In the genomic region with DNA sequence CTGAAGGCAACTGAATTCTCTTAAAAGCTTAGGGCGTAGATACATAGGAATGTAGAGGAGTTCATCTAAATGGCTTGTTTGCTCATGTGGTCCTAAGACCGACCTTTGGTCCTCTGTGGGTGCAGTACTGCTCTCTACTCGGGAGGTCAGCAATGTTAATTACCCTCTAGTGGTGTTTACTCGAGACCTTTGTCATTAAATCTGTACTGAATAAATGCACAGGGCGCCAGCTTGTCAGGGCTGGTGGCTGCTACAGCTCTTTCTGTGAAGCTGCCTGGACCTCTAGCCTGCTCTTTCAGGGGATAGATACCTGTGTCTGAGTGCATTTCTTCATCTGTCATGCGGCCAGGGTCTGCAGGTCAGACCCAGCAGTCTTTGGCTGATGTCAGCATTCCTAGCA, we compare ENCODE assay signal across 1 cellular context.
TF ChIP-seq lines count a peak whose summit lies in the region.

No MANE protein-coding gene starts in this region.

TF ChIP-seq in HepG2, 621 proteins besides CTCF, POLR2A, EP300 and RAD21 (continued from another document and continues in another):
- TF ChIP-seq U2AF1 (optimal IDR thresholded peaks at IDR 0.05; ENCODE audit: low read depth, low read length) (no peak), HNF4G (IDR thresholded peaks at IDR 0.05; ENCODE audit: borderline replicate concordance, low read depth, low read length) (peak; percentile 70), HNF4G (CRISPR knock-in tag; IDR thresholded peaks at IDR 0.05; ENCODE audit: borderline replicate concordance, low read depth) (no peak), KMT2A (CRISPR knock-in tag; IDR thresholded peaks at IDR 0.05) (no peak), POLR2G (IDR thresholded peaks at IDR 0.05; ENCODE audit: low read depth, low read length) (no peak), CBX5 (CRISPR knock-in tag; IDR thresholded peaks at IDR 0.05; ENCODE audit: borderline replicate concordance) (0 out of 2 replicates have a peak, but pooled peaks have one; percentile 40), NR2F1 (CRISPR knock-in tag; IDR thresholded peaks at IDR 0.05) (peak; percentile 69 to 90), ZNF24 (IDR thresholded peaks at IDR 0.05) (no peak), ZNF598 (CRISPR knock-in tag; IDR thresholded peaks at IDR 0.05; ENCODE audit: borderline replicate concordance) (no peak), MIXL1 (CRISPR knock-in tag; IDR thresholded peaks at IDR 0.05) (peak; percentile 65; the same call in 1 of the 2 replicates), ZNF367 (CRISPR knock-in tag; IDR thresholded peaks at IDR 0.05; ENCODE audit: borderline replicate concordance) (no peak), ZNF768 (CRISPR knock-in tag; IDR thresholded peaks at IDR 0.05) (no peak), KDM1A (CRISPR knock-in tag; IDR thresholded peaks at IDR 0.05) (peak; percentile 44; the same call in 1 of the 2 replicates), NFRKB (IDR thresholded peaks at IDR 0.05) (no peak), CHCHD3 (CRISPR knock-in tag; IDR thresholded peaks at IDR 0.05) (no peak), ZNF282 (IDR thresholded peaks at IDR 0.05; ENCODE audit: partially characterized antibody) (no peak), ATRX (CRISPR knock-in tag; IDR thresholded peaks at IDR 0.05; ENCODE audit: borderline replicate concordance) (no peak), RARA (CRISPR knock-in tag; IDR thresholded peaks at IDR 0.05) (peak; percentile 64), SOX13 (IDR thresholded peaks at IDR 0.05) (no peak), SOX13 (CRISPR knock-in tag; conservative IDR thresholded peaks at IDR 0.05 in 1 of 2, IDR thresholded peaks at IDR 0.05 in 1 of 2) (peak in 1 of 2 experiments; percentile 44; a peak in 1 of 4 replicates), KDM6A (CRISPR knock-in tag; IDR thresholded peaks at IDR 0.05; ENCODE audit: low read depth) (0 out of 2 replicates have a peak, but pooled peaks have one; percentile 26), MAFF (IDR thresholded peaks at IDR 0.05; ENCODE audit: low read depth, low read length) (0 out of 2 replicates have a peak, but pooled peaks have one; percentile 24), TBP (CRISPR knock-in tag; IDR thresholded peaks at IDR 0.05) (no peak), MAFK (conservative IDR thresholded peaks at IDR 0.05 in 1 of 2, IDR thresholded peaks at IDR 0.05 in 1 of 2; ENCODE audit: low read length in 2 of 2) (peak in 1 of 2 experiments; percentile 52; a peak in 1 of 4 replicates), PITX1 (CRISPR knock-in tag; IDR thresholded peaks at IDR 0.05) (0 out of 2 replicates have a peak, but pooled peaks have one; percentile 18), CBX1 (IDR thresholded peaks at IDR 0.05; ENCODE audit: low read depth) (peak; percentile 28), ZC3H13 (CRISPR knock-in tag; IDR thresholded peaks at IDR 0.05) (no peak), FOSL2 (CRISPR knock-in tag; IDR thresholded peaks at IDR 0.05) (peak; percentile 28; the same call in 1 of the 2 replicates), ZNF552 (CRISPR knock-in tag; IDR thresholded peaks at IDR 0.05; ENCODE audit: borderline replicate concordance) (0 out of 2 replicates have a peak, but pooled peaks have one; percentile 31), ZNF605 (CRISPR knock-in tag; IDR thresholded peaks at IDR 0.05) (no peak), HMG20B (CRISPR knock-in tag; conservative IDR thresholded peaks at IDR 0.05) (peak; percentile 52; the same call in 1 of the 2 replicates), TBL1XR1 (IDR thresholded peaks at IDR 0.05; ENCODE audit: borderline replicate concordance, low read length, partially characterized antibody) (no peak), NR2C2 (CRISPR knock-in tag; IDR thresholded peaks at IDR 0.05; ENCODE audit: borderline replicate concordance) (peak; percentile 47; the same call in 1 of the 2 replicates), RBM22 (optimal IDR thresholded peaks at IDR 0.05; ENCODE audit: low read length) (no peak), ZNF253 (CRISPR knock-in tag; IDR thresholded peaks at IDR 0.05; ENCODE audit: borderline replicate concordance) (peak; percentile 100), AHR (CRISPR knock-in tag; IDR thresholded peaks at IDR 0.05) (no peak), HDAC2 (CRISPR knock-in tag; IDR thresholded peaks at IDR 0.05) (peak; percentile 52; the same call in 1 of the 2 replicates), ZNF644 (CRISPR knock-in tag; IDR thresholded peaks at IDR 0.05; ENCODE audit: low read depth) (0 out of 2 replicates have a peak, but pooled peaks have one; percentile 29), POLR2AphosphoS2 (IDR thresholded peaks at IDR 0.05; ENCODE audit: low read depth, low read length) (no peak), FOXA3 (CRISPR knock-in tag; IDR thresholded peaks at IDR 0.05) (peak; percentile 73), HIVEP1 (CRISPR knock-in tag; IDR thresholded peaks at IDR 0.05) (no peak), MXD4 (CRISPR knock-in tag; IDR thresholded peaks at IDR 0.05) (no peak), ZNF614 (CRISPR knock-in tag; IDR thresholded peaks at IDR 0.05; ENCODE audit: borderline replicate concordance) (0 out of 2 replicates have a peak, but pooled peaks have one; percentile 25), FOXP1 (IDR thresholded peaks at IDR 0.05) (no peak), FOXP1 (CRISPR knock-in tag; IDR thresholded peaks at IDR 0.05) (peak; percentile 20; the same call in 1 of the 2 replicates), HOXD1 (CRISPR knock-in tag; IDR thresholded peaks at IDR 0.05) (no peak), NR2F6 (IDR thresholded peaks at IDR 0.05) (peak; percentile 76), NR2F6 (CRISPR knock-in tag; IDR thresholded peaks at IDR 0.05) (peak; percentile 79), ZMYM4 (CRISPR knock-in tag; IDR thresholded peaks at IDR 0.05) (peak; percentile 79), SAP130 (CRISPR knock-in tag; IDR thresholded peaks at IDR 0.05; ENCODE audit: low read depth) (0 out of 2 replicates have a peak, but pooled peaks have one; percentile 20), NCOR1 (IDR thresholded peaks at IDR 0.05; ENCODE audit: borderline replicate concordance, low read length) (peak; percentile 55)
- TF ChIP-seq, protein P1, sequence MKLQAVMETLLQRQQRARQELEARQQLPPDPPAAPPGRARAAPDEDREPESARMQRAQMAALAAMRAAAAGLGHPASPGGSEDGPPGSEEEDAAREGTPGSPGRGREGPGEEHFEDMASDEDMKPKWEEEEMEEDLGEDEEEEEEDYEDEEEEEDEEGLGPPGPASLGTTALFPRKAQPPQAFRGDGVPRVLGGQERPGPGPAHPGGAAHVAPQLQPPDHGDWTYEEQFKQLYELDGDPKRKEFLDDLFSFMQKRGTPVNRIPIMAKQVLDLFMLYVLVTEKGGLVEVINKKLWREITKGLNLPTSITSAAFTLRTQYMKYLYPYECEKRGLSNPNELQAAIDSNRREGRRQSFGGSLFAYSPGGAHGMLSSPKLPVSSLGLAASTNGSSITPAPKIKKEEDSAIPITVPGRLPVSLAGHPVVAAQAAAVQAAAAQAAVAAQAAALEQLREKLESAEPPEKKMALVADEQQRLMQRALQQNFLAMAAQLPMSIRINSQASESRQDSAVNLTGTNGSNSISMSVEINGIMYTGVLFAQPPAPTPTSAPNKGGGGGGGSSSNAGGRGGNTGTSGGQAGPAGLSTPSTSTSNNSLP (IDR thresholded peaks at IDR 0.05; ENCODE audit: low read depth, low read length), result peak; percentile 57; the same call in 1 of the 2 replicates
- TF ChIP-seq, protein P2, sequence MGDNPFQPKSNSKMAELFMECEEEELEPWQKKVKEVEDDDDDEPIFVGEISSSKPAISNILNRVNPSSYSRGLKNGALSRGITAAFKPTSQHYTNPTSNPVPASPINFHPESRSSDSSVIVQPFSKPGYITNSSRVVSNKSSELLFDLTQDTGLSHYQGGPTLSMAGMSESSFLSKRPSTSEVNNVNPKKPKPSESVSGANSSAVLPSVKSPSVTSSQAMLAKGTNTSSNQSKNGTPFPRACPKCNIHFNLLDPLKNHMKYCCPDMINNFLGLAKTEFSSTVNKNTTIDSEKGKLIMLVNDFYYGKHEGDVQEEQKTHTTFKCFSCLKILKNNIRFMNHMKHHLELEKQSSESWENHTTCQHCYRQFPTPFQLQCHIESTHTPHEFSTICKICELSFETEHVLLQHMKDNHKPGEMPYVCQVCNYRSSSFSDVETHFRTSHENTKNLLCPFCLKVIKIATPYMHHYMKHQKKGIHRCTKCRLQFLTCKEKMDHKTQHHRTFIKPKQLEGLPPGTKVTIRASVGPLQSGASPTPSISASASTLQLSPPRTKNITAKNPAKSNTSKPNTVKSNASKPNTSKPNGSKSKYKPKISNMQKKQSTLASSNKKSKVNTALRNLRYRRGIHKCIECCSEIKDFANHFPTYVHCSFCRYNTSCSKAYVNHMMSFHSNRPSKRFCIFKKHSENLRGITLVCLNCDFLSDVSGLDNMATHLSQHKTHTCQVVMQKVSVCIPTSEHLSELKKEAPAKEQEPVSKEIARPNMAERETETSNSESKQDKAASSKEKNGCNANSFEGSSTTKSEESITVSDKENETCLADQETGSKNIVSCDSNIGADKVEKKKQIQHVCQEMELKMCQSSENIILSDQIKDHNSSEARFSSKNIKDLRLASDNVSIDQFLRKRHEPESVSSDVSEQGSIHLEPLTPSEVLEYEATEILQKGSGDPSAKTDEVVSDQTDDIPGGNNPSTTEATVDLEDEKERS (CRISPR knock-in tag; IDR thresholded peaks at IDR 0.05), result peak; percentile 99
- TF ChIP-seq, protein P3, sequence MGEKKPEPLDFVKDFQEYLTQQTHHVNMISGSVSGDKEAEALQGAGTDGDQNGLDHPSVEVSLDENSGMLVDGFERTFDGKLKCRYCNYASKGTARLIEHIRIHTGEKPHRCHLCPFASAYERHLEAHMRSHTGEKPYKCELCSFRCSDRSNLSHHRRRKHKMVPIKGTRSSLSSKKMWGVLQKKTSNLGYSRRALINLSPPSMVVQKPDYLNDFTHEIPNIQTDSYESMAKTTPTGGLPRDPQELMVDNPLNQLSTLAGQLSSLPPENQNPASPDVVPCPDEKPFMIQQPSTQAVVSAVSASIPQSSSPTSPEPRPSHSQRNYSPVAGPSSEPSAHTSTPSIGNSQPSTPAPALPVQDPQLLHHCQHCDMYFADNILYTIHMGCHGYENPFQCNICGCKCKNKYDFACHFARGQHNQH (CRISPR knock-in tag; IDR thresholded peaks at IDR 0.05), result no peak
- TF ChIP-seq, protein P4, sequence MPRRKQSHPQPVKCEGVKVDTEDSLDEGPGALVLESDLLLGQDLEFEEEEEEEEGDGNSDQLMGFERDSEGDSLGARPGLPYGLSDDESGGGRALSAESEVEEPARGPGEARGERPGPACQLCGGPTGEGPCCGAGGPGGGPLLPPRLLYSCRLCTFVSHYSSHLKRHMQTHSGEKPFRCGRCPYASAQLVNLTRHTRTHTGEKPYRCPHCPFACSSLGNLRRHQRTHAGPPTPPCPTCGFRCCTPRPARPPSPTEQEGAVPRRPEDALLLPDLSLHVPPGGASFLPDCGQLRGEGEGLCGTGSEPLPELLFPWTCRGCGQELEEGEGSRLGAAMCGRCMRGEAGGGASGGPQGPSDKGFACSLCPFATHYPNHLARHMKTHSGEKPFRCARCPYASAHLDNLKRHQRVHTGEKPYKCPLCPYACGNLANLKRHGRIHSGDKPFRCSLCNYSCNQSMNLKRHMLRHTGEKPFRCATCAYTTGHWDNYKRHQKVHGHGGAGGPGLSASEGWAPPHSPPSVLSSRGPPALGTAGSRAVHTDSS (CRISPR knock-in tag; conservative IDR thresholded peaks at IDR 0.05), result no peak
- TF ChIP-seq, protein P5, sequence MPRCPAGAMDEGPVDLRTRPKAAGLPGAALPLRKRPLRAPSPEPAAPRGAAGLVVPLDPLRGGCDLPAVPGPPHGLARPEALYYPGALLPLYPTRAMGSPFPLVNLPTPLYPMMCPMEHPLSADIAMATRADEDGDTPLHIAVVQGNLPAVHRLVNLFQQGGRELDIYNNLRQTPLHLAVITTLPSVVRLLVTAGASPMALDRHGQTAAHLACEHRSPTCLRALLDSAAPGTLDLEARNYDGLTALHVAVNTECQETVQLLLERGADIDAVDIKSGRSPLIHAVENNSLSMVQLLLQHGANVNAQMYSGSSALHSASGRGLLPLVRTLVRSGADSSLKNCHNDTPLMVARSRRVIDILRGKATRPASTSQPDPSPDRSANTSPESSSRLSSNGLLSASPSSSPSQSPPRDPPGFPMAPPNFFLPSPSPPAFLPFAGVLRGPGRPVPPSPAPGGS (CRISPR knock-in tag; IDR thresholded peaks at IDR 0.05), result no peak
- TF ChIP-seq, protein P6, sequence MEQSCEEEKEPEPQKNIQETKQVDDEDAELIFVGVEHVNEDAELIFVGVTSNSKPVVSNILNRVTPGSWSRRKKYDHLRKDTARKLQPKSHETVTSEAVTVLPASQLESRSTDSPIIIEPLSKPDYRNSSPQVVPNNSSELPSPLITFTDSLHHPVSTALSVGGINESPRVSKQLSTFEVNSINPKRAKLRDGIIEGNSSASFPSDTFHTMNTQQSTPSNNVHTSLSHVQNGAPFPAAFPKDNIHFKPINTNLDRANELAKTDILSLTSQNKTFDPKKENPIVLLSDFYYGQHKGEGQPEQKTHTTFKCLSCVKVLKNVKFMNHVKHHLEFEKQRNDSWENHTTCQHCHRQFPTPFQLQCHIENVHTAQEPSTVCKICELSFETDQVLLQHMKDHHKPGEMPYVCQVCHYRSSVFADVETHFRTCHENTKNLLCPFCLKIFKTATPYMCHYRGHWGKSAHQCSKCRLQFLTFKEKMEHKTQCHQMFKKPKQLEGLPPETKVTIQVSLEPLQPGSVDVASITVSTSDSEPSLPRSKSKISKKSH (CRISPR knock-in tag; IDR thresholded peaks at IDR 0.05; ENCODE audit: borderline replicate concordance), result peak; percentile 88
- TF ChIP-seq, protein P7, sequence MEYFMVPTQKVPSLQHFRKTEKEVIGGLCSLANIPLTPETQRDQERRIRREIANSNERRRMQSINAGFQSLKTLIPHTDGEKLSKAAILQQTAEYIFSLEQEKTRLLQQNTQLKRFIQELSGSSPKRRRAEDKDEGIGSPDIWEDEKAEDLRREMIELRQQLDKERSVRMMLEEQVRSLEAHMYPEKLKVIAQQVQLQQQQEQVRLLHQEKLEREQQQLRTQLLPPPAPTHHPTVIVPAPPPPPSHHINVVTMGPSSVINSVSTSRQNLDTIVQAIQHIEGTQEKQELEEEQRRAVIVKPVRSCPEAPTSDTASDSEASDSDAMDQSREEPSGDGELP (IDR thresholded peaks at IDR 0.05; ENCODE audit: borderline replicate concordance, low read depth), result no peak
